ENCODE assay signal across 16 cellular contexts in the genomic region with DNA sequence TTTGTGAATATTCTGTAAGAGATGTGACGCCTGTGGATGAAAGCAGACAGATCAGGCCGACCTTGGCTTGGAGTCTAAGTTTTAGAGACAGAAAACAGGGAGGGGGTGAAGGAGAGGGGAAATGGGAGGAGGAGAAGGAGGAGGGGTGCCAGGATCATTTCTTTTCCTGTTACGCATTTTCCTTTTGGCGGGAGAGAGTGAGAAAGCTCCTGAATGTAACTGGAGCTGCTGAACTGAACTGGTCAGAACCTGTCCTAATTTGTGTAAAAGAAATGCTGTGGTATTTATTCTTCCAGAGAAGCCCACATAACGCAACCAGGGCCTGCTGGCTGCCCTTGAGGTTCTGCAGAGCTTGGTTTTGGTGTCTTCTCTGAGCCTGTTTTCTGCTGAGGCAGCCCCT. TPM values are rescaled to one million over a fixed set of nuclear protein-coding genes. Genes with fewer than 3 reads are reported as not detected.
A peak's percentile ranks its signal among the peaks of the same experiment; 100 is the strongest.
DNase-seq lines count a peak whose midpoint lies in the region; ATAC-seq, FAIRE-seq and TF ChIP-seq lines count a peak whose summit lies in the region.
"Had no signal": no experiment of that assay in that cellular context is flagged by ENCODE, and none has a peak within 500 bp of the region (broad histone marks: within the 10 kb centered on the region; RNA-seq: fewer than 3 reads in every experiment).

No MANE protein-coding gene starts in this region.

- H2AFZ ChIP-seq in H1 (ENCODE audit: low read length): no peak overlapping the region

- TF ChIP-seq POLR2A in H1 (IDR thresholded peaks at IDR 0.05; ENCODE audit: control extremely low read depth in 1 of 2, low read depth in 2 of 2, low read length in 2 of 2): no peak
- TF ChIP-seq POLR2A in spleen (IDR thresholded peaks at IDR 0.05): no peak

- peak overlapping the region; percentile 30 for H2BK5ac ChIP-seq in H1 (ENCODE audit: low read depth, low read length)

- H3K27me3 ChIP-seq in H1 (replicated peaks in 1 of 4; ENCODE audit: control insufficient read depth in 3 of 4, extremely low read depth in 1 of 4, insufficient read depth in 3 of 4, low read length in 3 of 4) (no peaks in the 10 kb centered on the region), left lung (no peaks in the 10 kb centered on the region), spleen (replicated peaks in 1 of 7) (no peaks in the 10 kb centered on the region)

- no peaks in the 10 kb centered on the region for H3K79me1 ChIP-seq in H1 (ENCODE audit: low read depth, low read length)

- no peak overlapping the region for H3K14ac ChIP-seq in H1 (ENCODE audit: insufficient read length)

- H2AK5ac ChIP-seq in H1 (ENCODE audit: low read depth, low read length): peak overlapping the region; percentile 40; the same call in 1 of the 2 replicates

- H2BK15ac ChIP-seq in H1 (ENCODE audit: low read length): no peak overlapping the region

- no peak overlapping the region for H3K23ac ChIP-seq in H1 (ENCODE audit: insufficient read length)

- peaks cover 6 to 35% (median 33%) of the 10 kb centered on the region in 4 experiments for H3K4me1 ChIP-seq in H1 (replicated peaks in 1 of 4; ENCODE audit: control insufficient read depth in 3 of 4, insufficient read depth in 4 of 4, low read length in 3 of 4)
- H3K4me1 ChIP-seq in left lung: peaks cover 0 to 47% of the 10 kb centered on the region in 2 donors
- peaks cover 0 to 68% (median 27%) of the 10 kb centered on the region in 6 donors for H3K4me1 ChIP-seq in spleen

- no peak overlapping the region for H2BK120ac ChIP-seq in H1 (replicated peaks; ENCODE audit: low read depth, low read length)

- POLR2A ChIA-PET in H1 (lab: Charles Lee; ENCODE audit: partially characterized antibody): interaction anchor here (1.0 to 1.4 kb wide), 4 partner anchors 13 to 35 kb away, joined by 3 to 5 read pairs (median 3); no protein-coding TSS in a partner anchor

- no peak overlapping the region for H4K91ac ChIP-seq in H1 (replicated peaks; ENCODE audit: insufficient read length, low read length)

- H3K4ac ChIP-seq in H1 (replicated peaks; ENCODE audit: insufficient read length, low read depth, low read length): no peak overlapping the region

- no peak for ATAC-seq in left lung
- no peak for ATAC-seq in activated T-cell treated with anti-CD3 and anti-CD28 coated beads, Interleukin-2, amount 50 U/mL, for 4 hours
- ATAC-seq: GM12878 had no signal

- H3K18ac ChIP-seq in H1 (ENCODE audit: extremely low read depth, low read length): peak overlapping the region; percentile 72; the same call in 1 of the 2 replicates

- no peak overlapping the region for H4K5ac ChIP-seq in H1 (ENCODE audit: insufficient read length, low read depth, low read length)

- H3K4me3 Mint-ChIP-seq in activated T-cell treated with anti-CD3 and anti-CD28 coated beads, Interleukin-2, amount 50 U/mL, for 4 hours: no peak overlapping the region
- H3K4me3 Mint-ChIP-seq: dendritic cell treated with granulocyte-macrophage colony-stimulating factor and Interleukin-4, amounts not matched to agents 40 ng/mL and 50 ng/mL, for 4 days had no signal

- H3K9me3 ChIP-seq in H1 (ENCODE audit: insufficient read depth in 2 of 2, low read depth in 1 of 2, low read length in 1 of 2) (no peaks in the 10 kb centered on the region), left lung (no peaks in the 10 kb centered on the region), spleen (no peaks in the 10 kb centered on the region)

- no peaks in the 10 kb centered on the region for H3K27me3 Mint-ChIP-seq in activated T-cell treated with anti-CD3 and anti-CD28 coated beads, Interleukin-2, amount 50 U/mL, for 4 hours (ENCODE audit: low read depth)
- H3K27me3 Mint-ChIP-seq: dendritic cell treated with granulocyte-macrophage colony-stimulating factor and Interleukin-4, amounts not matched to agents 40 ng/mL and 50 ng/mL, for 4 days had no signal

- WGBS in H1 (ENCODE audit: extremely low coverage in 1 of 2, insufficient coverage in 1 of 2, insufficient read length in 1 of 2, insufficient replicate concordance in 2 of 2, low coverage in 1 of 2, low lambda C conversion rate in 2 of 2, missing lambda C conversion rate in 1 of 2), 2 experiments: 70% methylated on average over 5 of the region's 5 CpGs; no CpG with 5 or more reads in 1 of the 2 experiments
- 56 to 78% (median 67%) methylated on average over 5 of the region's 5 CpGs for WGBS in spleen, 5 donors

- no peaks in the 10 kb centered on the region; the same call in 1 of the 2 replicates for H3K23me2 ChIP-seq in H1 (ENCODE audit: low read depth, low read length)

- H3K27ac ChIP-seq in H1 (ENCODE audit: low read depth, low read length) (no peak overlapping the region), left lung (peak overlapping the region; percentile 47 to 57), spleen (peak overlapping the region in 7 of 8 donors; percentile 18 to 66 (median 60))

- no peaks in the 10 kb centered on the region for H3K9me3 Mint-ChIP-seq in activated T-cell treated with anti-CD3 and anti-CD28 coated beads, Interleukin-2, amount 50 U/mL, for 4 hours
- H3K9me3 Mint-ChIP-seq: dendritic cell treated with granulocyte-macrophage colony-stimulating factor and Interleukin-4, amounts not matched to agents 40 ng/mL and 50 ng/mL, for 4 days had no signal

- H3K36me3 ChIP-seq in H1 (ENCODE audit: control insufficient read depth in 2 of 4, insufficient read depth in 4 of 4, low read length in 3 of 4) (no peaks in the 10 kb centered on the region), left lung (no peaks in the 10 kb centered on the region), spleen (no peaks in the 10 kb centered on the region)

- no peak for FAIRE-seq in H1 (lab: Jason Lieb, UNC)
- FAIRE-seq: GM12878, TTC549 had no signal

- no peak for TF ChIP-seq EP300 in H1 (IDR thresholded peaks at IDR 0.05; ENCODE audit: borderline replicate concordance in 1 of 2, low read depth in 2 of 2, low read length in 2 of 2)

- H3K36me3 Mint-ChIP-seq in activated T-cell treated with anti-CD3 and anti-CD28 coated beads, Interleukin-2, amount 50 U/mL, for 4 hours (ENCODE audit: insufficient read depth): no peaks in the 10 kb centered on the region

- H3K79me2 ChIP-seq in H1 (ENCODE audit: control insufficient read depth in 1 of 2, insufficient read depth in 2 of 2, low read length in 2 of 2): peaks cover 0 to 41% of the 10 kb centered on the region in 2 experiments; a peak in 3 of 4 replicates

- H3K4me3 ChIP-seq in H1 (ENCODE audit: extremely low read depth in 1 of 4, insufficient read depth in 2 of 4, low read depth in 3 of 4, low read length in 4 of 4): no peak overlapping the region
- H3K4me3 ChIP-seq in left lung: no peak overlapping the region
- no peak overlapping the region for H3K4me3 ChIP-seq in spleen
- H3K4me3 ChIP-seq: GM12878 had no signal

- peak overlapping the region; percentile 4 to 26; a peak in 2 of 4 replicates for H3K4me2 ChIP-seq in H1 (ENCODE audit: insufficient read depth in 1 of 2, low read depth in 2 of 2, low read length in 2 of 2)

- DNase-seq in NCI-H526 treated with DMSO at 0.1 percent for 48 hours (lab: John Stamatoyannopoulos, UW) (peak; percentile 28), H1 (ENCODE audit: low read depth in 1 of 2, low spot score in 2 of 2) (no peak), left lung (no peak), spleen (no peak), hepatic stellate cell (ENCODE audit: low spot score) (no peak), posterior cingulate gyrus (no peak), NCI-H774 (lab: John Stamatoyannopoulos, UW) (no peak)
- no peak for DNase-seq in activated T-cell treated with anti-CD3 and anti-CD28 coated beads, Interleukin-2, amount 50 U/mL, for 4 hours
- DNase-seq: DND-41, GOT3, hippocampal formation, NCI-H524 treated with DMSO at 0.1 percent for 48 hours, SHP77 treated with DMSO at 0.1 percent for 48 hours had no signal

- H4K8ac ChIP-seq in H1 (ENCODE audit: extremely low read depth, insufficient read depth, low read length): no peak overlapping the region

- peak overlapping the region; percentile 55; the same call in 1 of the 2 replicates for H2BK12ac ChIP-seq in H1 (ENCODE audit: low read depth, low read length)

- no peak overlapping the region for H2BK20ac ChIP-seq in H1 (ENCODE audit: low read length)

- no peak for TF ChIP-seq RAD21 in H1 (IDR thresholded peaks at IDR 0.05 in 1 of 2, conservative IDR thresholded peaks at IDR 0.05 in 1 of 2; ENCODE audit: low read depth in 2 of 2, low read length in 2 of 2)

- CTCF ChIA-PET in H1 (lab: Charles Lee; ENCODE audit: partially characterized antibody): interaction anchor here (0.9 to 1.2 kb wide), 2 partner anchors 11 to 188 kb away, joined by 3 to 4 read pairs; no protein-coding TSS in a partner anchor

- H4K20me1 ChIP-seq in H1 (replicated peaks in 1 of 2; ENCODE audit: control insufficient read depth in 1 of 2, insufficient read depth in 2 of 2, low read length in 2 of 2): no peaks in the 10 kb centered on the region

- intact Hi-C loops in left lung (cut with DNase I) (no loop called here), spleen (cut with DNase I; ENCODE audit: low total_unique reads) (no loop called here), posterior cingulate gyrus (cut with DNase I) (no loop called here)

- H3K56ac ChIP-seq in H1 (replicated peaks; ENCODE audit: insufficient read length, low read depth, low read length): no peak overlapping the region

- TF ChIP-seq CTCF in H1 (IDR thresholded peaks at IDR 0.05; ENCODE audit: control extremely low read depth in 1 of 3, insufficient read depth in 1 of 3, low read depth in 1 of 3, low read length in 3 of 3) (no peak), left lung (IDR thresholded peaks at IDR 0.05) (no peak), spleen (IDR thresholded peaks at IDR 0.05 in 8 of 11, conservative IDR thresholded peaks at IDR 0.05 in 3 of 11) (no peak)

- peaks cover 4% of the 10 kb centered on the region for H3K4me1 Mint-ChIP-seq in activated T-cell treated with anti-CD3 and anti-CD28 coated beads, Interleukin-2, amount 50 U/mL, for 4 hours (ENCODE audit: low read depth)

- H3K9ac ChIP-seq in H1 (replicated peaks in 1 of 4; ENCODE audit: extremely low read depth in 1 of 4, low read depth in 3 of 4, low read length in 3 of 4): no peak overlapping the region

TF ChIP-seq in H1, 55 proteins besides CTCF, POLR2A, EP300 and RAD21 (continues in another document):
- TF ChIP-seq GTF2F1 (IDR thresholded peaks at IDR 0.05; ENCODE audit: borderline replicate concordance, low read depth, low read length): no peak

RNA-seq across cellular contexts. Expression of gene UTRN, which starts 41.9 kb away (rescaled TPM):
- total RNA-seq in H1 (2021; fragmentation: NEBNext Ultra II Directional; extraction: Animal tissue kit (Norgen Biotek cat#: 25700)): 91.2 and 112 TPM in 2 replicates
- 21.8 and 25.0 TPM in 2 replicates for polyA plus RNA-seq in H1 (2011; rRNA removed)
- polyA plus RNA-seq in H1 (2011; cell fraction: cytosol; rRNA removed): 30.4 TPM
- polyA plus RNA-seq in H1 (2011; cell fraction: nucleus; rRNA removed): 45.8 TPM
- 34.7 to 45.5 TPM (median 41.2 TPM) in 4 replicates for polyA plus RNA-seq in H1 (2012, experiment 1 of 2)
- polyA plus RNA-seq in H1 (2012, experiment 2 of 2): 1.9 TPM
- polyA plus RNA-seq in H1 (2013, experiment 1 of 2): 37.2 TPM
- 37.2 TPM for polyA plus RNA-seq in H1 (2013, experiment 2 of 2)
- polyA minus RNA-seq in H1 (2011; rRNA and poly(A)+ RNA removed): 85.4 and 136 TPM in 2 replicates
- 81.0 TPM for polyA minus RNA-seq in H1 (2011; cell fraction: cytosol; rRNA and poly(A)+ RNA removed)
- polyA minus RNA-seq in H1 (2011; cell fraction: nucleus; rRNA and poly(A)+ RNA removed): 206 TPM
- 100 to 1,000 TPM; 238 to 253 TPM for total RNA-seq in left lung
- 100 to 1,000 TPM; 273 to 539 (median 391) TPM for total RNA-seq in spleen
- polyA plus RNA-seq in spleen: 10 to 100 TPM; 15.4 to 29.1 (median 16.7) TPM
- total RNA-seq in activated T-cell treated with anti-CD3 and anti-CD28 coated beads, Interleukin-2, amount 50 U/mL, for 4 hours: 1 to 10 TPM; 7.7 to 8.7 (median 7.9) TPM
